ENCODE assay signal across 9 cellular contexts in the genomic region with DNA sequence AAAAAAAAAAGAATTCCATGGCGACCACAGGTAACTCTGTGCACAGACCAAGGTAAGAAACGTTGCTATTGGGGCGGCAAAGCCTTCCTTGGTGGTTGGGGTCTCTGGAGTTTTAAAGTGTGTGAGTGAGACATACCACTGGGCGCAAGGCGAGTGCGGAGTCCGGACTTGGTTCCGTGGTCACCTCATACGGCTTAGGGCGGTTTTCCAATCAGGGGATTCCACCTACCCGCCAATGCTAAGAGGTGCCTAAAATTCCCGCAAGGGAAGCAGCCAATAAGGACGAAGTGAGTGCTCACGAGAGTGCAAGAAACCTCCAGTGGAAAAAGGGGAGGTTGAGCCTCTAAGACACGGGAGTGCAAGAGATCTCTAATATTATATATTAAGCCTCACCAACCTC.
DNase-seq lines count a peak whose midpoint lies in the region; ATAC-seq and TF ChIP-seq lines count a peak whose summit lies in the region.
"Had no signal": no experiment of that assay in that cellular context is flagged by ENCODE, and none has a peak within 500 bp of the region (broad histone marks: within the 10 kb centered on the region; RNA-seq: fewer than 3 reads in every experiment).

No MANE protein-coding gene starts in this region.

- WGBS in mesodermal cell (ENCODE audit: insufficient coverage in 2 of 2), 2 experiments = 60 to 77% methylated on average over 7 to 13 of the region's 15 CpGs

- H3K4me3 ChIP-seq in HEK293 (ENCODE audit: low read depth, low read length) (peak overlapping the region; percentile 92), cardiac fibroblast (replicated peaks in 1 of 2; ENCODE audit: low read depth in 2 of 2, low read length in 2 of 2) (peak overlapping the region; percentile 75 to 92), mesodermal cell (ENCODE audit: extremely low read depth, insufficient read depth, low read length, poor library complexity, severe bottlenecking) (peak overlapping the region; percentile 98)

- H3K27ac ChIP-seq in 22Rv1 (peak overlapping the region; percentile 95), HEK293 (ENCODE audit: extremely low read depth, low read depth, low read length) (no peak overlapping the region), mesodermal cell (ENCODE audit: low read depth, low read length, severe bottlenecking) (no peak overlapping the region)

- H3K9me3 ChIP-seq in HEK293 (ENCODE audit: control insufficient read depth, insufficient read depth, low read depth, low read length) (no peaks in the 10 kb centered on the region), mesodermal cell (ENCODE audit: control insufficient read depth, low read length) (peaks cover 3% of the 10 kb centered on the region)
- H3K9me3 ChIP-seq: ovary had no signal

- CTCF ChIA-PET in HEK293 (lab: Yijun Ruan, JAX) = interaction anchor here (0.6 kb wide), 2 partner anchors 13 to 32 kb away, joined by 3 read pairs; no protein-coding TSS in a partner anchor

- H3K4me1 ChIP-seq in HEK293 (ENCODE audit: control insufficient read depth, insufficient read depth, low read length) (no peaks in the 10 kb centered on the region), mesodermal cell (ENCODE audit: control insufficient read depth, insufficient read depth, low read length, poor library complexity, severe bottlenecking) (peaks cover 4% of the 10 kb centered on the region)

- ATAC-seq in HG03280 (IDR thresholded peaks at IDR 0.05; ENCODE audit: unreplicated experiment) (no peak), sciatic nerve (no peak)

- POLR2A ChIA-PET in HEK293 (lab: Yijun Ruan, JAX) = interaction anchor here (1.2 to 1.5 kb wide), 3 partner anchors 73 to 714 kb away, joined by 3 to 6 read pairs (median 4); a partner anchor contains a TSS

- TF ChIP-seq CTCF in 22Rv1 (IDR thresholded peaks at IDR 0.05) = no peak
- no peak for TF ChIP-seq CTCF in HEK293 (tag by site-specific recombination; IDR thresholded peaks at IDR 0.05)
- TF ChIP-seq CTCF in cardiac fibroblast (IDR thresholded peaks at IDR 0.05; ENCODE audit: low read depth, low read length) = no peak

- intact Hi-C loops in sciatic nerve (cut with DNase I) = no loop called here

- DNase-seq in cardiac fibroblast (ENCODE audit: low read depth in 2 of 2) (no peak), HT-29 (ENCODE audit: low spot score) (no peak), sciatic nerve (ENCODE audit: low spot score) (no peak), HUDEP-2 (lab: John Stamatoyannopoulos, UW; ENCODE audit: unreplicated experiment in 76 of 76) (no peak)

- H3K36me3 ChIP-seq in HEK293 (ENCODE audit: control insufficient read depth in 2 of 2, insufficient read depth in 1 of 2, low read length in 2 of 2) = no peaks in the 10 kb centered on the region
- no peaks in the 10 kb centered on the region for H3K36me3 ChIP-seq in mesodermal cell (ENCODE audit: control insufficient read depth, insufficient read depth, low read length)
- H3K36me3 ChIP-seq: ovary had no signal

TF ChIP-seq in HEK293, 187 proteins besides CTCF, POLR2A, EP300 and RAD21 (continues in another document):
- TF ChIP-seq ZNF223 (tag by site-specific recombination; IDR thresholded peaks at IDR 0.05) (no peak), ZNF555 (tag by site-specific recombination; conservative IDR thresholded peaks at IDR 0.05) (no peak), ZNF211 (tag by site-specific recombination; IDR thresholded peaks at IDR 0.05; ENCODE audit: low read depth) (no peak), ZNF184 (tag by site-specific recombination; IDR thresholded peaks at IDR 0.05) (no peak), ZNF114 (tag by site-specific recombination; IDR thresholded peaks at IDR 0.05) (no peak), SP3 (tag by site-specific recombination; IDR thresholded peaks at IDR 0.05) (no peak), ZNF792 (tag by site-specific recombination; IDR thresholded peaks at IDR 0.05) (no peak), ZBTB7A (tag by site-specific recombination; IDR thresholded peaks at IDR 0.05; ENCODE audit: low read depth) (no peak), ZNF248 (tag by site-specific recombination; IDR thresholded peaks at IDR 0.05) (no peak)
- TF ChIP-seq, protein P1, sequence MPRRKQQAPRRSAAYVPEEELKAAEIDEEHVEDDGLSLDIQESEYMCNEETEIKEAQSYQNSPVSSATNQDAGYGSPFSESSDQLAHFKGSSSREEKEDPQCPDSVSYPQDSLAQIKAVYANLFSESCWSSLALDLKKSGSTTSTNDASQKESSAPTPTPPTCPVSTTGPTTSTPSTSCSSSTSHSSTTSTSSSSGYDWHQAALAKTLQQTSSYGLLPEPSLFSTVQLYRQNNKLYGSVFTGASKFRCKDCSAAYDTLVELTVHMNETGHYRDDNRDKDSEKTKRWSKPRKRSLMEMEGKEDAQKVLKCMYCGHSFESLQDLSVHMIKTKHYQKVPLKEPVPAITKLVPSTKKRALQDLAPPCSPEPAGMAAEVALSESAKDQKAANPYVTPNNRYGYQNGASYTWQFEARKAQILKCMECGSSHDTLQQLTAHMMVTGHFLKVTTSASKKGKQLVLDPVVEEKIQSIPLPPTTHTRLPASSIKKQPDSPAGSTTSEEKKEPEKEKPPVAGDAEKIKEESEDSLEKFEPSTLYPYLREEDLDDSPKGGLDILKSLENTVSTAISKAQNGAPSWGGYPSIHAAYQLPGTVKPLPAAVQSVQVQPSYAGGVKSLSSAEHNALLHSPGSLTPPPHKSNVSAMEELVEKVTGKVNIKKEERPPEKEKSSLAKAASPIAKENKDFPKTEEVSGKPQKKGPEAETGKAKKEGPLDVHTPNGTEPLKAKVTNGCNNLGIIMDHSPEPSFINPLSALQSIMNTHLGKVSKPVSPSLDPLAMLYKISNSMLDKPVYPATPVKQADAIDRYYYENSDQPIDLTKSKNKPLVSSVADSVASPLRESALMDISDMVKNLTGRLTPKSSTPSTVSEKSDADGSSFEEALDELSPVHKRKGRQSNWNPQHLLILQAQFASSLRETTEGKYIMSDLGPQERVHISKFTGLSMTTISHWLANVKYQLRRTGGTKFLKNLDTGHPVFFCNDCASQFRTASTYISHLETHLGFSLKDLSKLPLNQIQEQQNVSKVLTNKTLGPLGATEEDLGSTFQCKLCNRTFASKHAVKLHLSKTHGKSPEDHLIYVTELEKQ (tag by site-specific recombination; IDR thresholded peaks at IDR 0.05; ENCODE audit: borderline replicate concordance) = no peak
- TF ChIP-seq, protein P2, sequence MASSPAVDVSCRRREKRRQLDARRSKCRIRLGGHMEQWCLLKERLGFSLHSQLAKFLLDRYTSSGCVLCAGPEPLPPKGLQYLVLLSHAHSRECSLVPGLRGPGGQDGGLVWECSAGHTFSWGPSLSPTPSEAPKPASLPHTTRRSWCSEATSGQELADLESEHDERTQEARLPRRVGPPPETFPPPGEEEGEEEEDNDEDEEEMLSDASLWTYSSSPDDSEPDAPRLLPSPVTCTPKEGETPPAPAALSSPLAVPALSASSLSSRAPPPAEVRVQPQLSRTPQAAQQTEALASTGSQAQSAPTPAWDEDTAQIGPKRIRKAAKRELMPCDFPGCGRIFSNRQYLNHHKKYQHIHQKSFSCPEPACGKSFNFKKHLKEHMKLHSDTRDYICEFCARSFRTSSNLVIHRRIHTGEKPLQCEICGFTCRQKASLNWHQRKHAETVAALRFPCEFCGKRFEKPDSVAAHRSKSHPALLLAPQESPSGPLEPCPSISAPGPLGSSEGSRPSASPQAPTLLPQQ (tag by site-specific recombination; IDR thresholded peaks at IDR 0.05) = no peak
- TF ChIP-seq, protein P3, sequence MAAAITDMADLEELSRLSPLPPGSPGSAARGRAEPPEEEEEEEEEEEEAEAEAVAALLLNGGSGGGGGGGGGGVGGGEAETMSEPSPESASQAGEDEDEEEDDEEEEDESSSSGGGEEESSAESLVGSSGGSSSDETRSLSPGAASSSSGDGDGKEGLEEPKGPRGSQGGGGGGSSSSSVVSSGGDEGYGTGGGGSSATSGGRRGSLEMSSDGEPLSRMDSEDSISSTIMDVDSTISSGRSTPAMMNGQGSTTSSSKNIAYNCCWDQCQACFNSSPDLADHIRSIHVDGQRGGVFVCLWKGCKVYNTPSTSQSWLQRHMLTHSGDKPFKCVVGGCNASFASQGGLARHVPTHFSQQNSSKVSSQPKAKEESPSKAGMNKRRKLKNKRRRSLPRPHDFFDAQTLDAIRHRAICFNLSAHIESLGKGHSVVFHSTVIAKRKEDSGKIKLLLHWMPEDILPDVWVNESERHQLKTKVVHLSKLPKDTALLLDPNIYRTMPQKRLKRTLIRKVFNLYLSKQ (tag by site-specific recombination; IDR thresholded peaks at IDR 0.05; ENCODE audit: borderline replicate concordance) = no peak
- TF ChIP-seq, protein P4, sequence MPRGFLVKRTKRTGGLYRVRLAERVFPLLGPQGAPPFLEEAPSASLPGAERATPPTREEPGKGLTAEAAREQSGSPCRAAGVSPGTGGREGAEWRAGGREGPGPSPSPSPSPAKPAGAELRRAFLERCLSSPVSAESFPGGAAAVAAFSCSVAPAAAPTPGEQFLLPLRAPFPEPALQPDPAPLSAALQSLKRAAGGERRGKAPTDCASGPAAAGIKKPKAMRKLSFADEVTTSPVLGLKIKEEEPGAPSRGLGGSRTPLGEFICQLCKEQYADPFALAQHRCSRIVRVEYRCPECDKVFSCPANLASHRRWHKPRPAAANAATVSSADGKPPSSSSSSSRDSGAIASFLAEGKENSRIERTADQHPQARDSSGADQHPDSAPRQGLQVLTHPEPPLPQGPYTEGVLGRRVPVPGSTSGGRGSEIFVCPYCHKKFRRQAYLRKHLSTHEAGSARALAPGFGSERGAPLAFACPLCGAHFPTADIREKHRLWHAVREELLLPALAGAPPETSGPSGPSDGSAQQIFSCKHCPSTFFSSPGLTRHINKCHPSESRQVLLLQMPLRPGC (tag by site-specific recombination; IDR thresholded peaks at IDR 0.05) = no peak
